ENCODE assay signal across 1 cellular context in the genomic region with DNA sequence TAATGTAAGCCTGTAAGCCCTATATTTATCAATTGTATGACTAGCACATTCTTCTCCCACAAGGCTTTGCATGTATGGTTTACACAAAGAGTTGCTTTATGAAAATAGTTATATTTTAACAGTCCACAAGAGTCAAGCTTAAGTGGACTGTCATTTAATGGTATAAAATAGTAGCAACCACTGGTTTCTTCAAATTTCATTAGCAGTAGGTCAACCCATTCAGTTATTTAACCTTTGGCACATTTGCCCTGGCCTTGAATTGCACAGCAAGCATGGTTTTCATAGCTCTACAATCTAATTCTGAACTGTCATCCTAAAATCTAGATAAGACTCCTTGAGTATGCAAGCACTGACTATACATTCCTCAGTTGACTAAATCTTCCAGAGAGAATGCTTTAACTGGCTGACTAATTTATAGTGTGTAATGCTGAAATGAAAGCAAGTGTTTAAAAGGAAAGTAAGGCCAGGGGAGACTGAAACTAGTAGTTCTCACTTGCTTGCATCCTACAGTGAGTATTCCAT.
TF ChIP-seq lines count a peak whose summit lies in the region.

No MANE protein-coding gene starts in this region.

TF ChIP-seq in HepG2, 621 proteins besides CTCF, POLR2A, EP300 and RAD21 (continued from another document):
- TF ChIP-seq, protein P1, sequence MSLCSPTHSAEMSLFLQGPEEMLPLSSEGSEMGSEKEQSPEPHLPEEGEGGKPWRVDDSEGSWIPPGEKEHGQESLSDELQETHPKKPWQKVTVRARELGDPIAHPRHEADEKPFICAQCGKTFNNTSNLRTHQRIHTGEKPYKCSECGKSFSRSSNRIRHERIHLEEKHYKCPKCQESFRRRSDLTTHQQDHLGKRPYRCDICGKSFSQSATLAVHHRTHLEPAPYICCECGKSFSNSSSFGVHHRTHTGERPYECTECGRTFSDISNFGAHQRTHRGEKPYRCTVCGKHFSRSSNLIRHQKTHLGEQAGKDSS (CRISPR knock-in tag; IDR thresholded peaks at IDR 0.05; ENCODE audit: borderline replicate concordance, low read depth): no peak
- TF ChIP-seq TEAD3 (CRISPR knock-in tag; optimal IDR thresholded peaks at IDR 0.05; ENCODE audit: borderline replicate concordance): peak; percentile 19
- TF ChIP-seq HNF4G (IDR thresholded peaks at IDR 0.05; ENCODE audit: borderline replicate concordance, low read depth, low read length): no peak
- no peak for TF ChIP-seq HNF4G (CRISPR knock-in tag; IDR thresholded peaks at IDR 0.05; ENCODE audit: borderline replicate concordance, low read depth)
- peak; percentile 20; the same call in 1 of the 2 replicates for TF ChIP-seq HNF4A (CRISPR knock-in tag; IDR thresholded peaks at IDR 0.05)
- TF ChIP-seq, protein P2, sequence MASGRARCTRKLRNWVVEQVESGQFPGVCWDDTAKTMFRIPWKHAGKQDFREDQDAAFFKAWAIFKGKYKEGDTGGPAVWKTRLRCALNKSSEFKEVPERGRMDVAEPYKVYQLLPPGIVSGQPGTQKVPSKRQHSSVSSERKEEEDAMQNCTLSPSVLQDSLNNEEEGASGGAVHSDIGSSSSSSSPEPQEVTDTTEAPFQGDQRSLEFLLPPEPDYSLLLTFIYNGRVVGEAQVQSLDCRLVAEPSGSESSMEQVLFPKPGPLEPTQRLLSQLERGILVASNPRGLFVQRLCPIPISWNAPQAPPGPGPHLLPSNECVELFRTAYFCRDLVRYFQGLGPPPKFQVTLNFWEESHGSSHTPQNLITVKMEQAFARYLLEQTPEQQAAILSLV (CRISPR knock-in tag; IDR thresholded peaks at IDR 0.05; ENCODE audit: borderline replicate concordance): no peak
- TF ChIP-seq CHCHD3 (CRISPR knock-in tag; IDR thresholded peaks at IDR 0.05): no peak
